In the genomic region with DNA sequence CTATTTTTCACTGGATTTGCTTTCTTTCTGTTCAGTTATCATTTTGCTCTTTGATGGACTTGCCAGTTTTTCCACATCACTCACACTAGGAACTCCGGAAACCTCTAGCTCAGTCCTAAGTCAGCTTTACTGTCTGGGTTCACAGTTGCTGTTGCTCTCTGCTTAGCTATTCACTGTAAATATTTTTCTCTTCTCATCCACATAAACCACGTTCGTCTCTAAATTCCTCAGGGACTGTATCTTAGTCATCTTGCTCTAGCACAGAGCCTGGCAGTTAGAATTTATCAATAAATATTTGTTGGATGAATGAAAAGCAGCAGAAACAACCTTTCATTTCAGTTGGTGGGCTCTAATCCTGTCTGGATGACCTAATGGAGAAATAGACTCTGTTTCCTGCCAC, we compare ENCODE assay signal across 33 cellular contexts.
"Had no signal": no experiment of that assay in that cellular context is flagged by ENCODE, and none has a peak within 500 bp of the region (broad histone marks: within the 10 kb centered on the region; RNA-seq: fewer than 3 reads in every experiment).

No MANE protein-coding gene starts in this region.

- H3K9me3 ChIP-seq: adrenal gland, body of pancreas, breast epithelium, colonic mucosa, esophagus squamous epithelium had no signal

- H3K36me3 ChIP-seq: adrenal gland, breast epithelium, cardiac muscle cell, colonic mucosa, esophagus squamous epithelium, WERI-Rb-1 had no signal

- H3K27ac ChIP-seq: adrenal gland, body of pancreas, breast epithelium, cardiac muscle cell, colonic mucosa, epithelial cell of prostate, esophagus squamous epithelium, WERI-Rb-1 had no signal

- H3K4me1 Mint-ChIP-seq: activated B cell treated with CpG ODN at 0.5 μM for 24 hours; activated naive CD4-positive, alpha-beta T cell treated with anti-CD3 and anti-CD28 coated beads, Interleukin-2, amount 50 U/mL, for 24 hours; activated naive CD8-positive, alpha-beta T cell treated with anti-CD3 and anti-CD28 coated beads for 36 hours; activated naive CD8-positive, alpha-beta T cell treated with anti-CD3 and anti-CD28 coated beads, Interleukin-2, amount 50 U/mL, for 24 hours; T-helper 17 cell had no signal

- DNase-seq: activated B cell treated with CpG ODN at 0.5 μM for 24 hours; activated CD4-positive, alpha-beta T cell treated with anti-CD3 and anti-CD28 coated beads for 48 hours; activated CD4-positive, alpha-beta T cell treated with anti-CD3 and anti-CD28 coated beads, Interleukin-2, amount 50 U/mL, for 1 hour; activated CD4-positive, alpha-beta T cell treated with anti-CD3 and anti-CD28 coated beads, Interleukin-2, amount 50 U/mL, for 48 hours; activated CD8-positive, alpha-beta memory T cell treated with anti-CD3 and anti-CD28 coated beads for 24 hours; activated CD8-positive, alpha-beta T cell treated with anti-CD3 and anti-CD28 coated beads for 36 hours; activated effector memory CD4-positive, alpha-beta T cell treated with anti-CD3 and anti-CD28 coated beads, Interleukin-2, amount 50 U/mL, for 16 hours; activated naive CD4-positive, alpha-beta T cell treated with anti-CD3 and anti-CD28 coated beads for 36 hours; activated naive CD8-positive, alpha-beta T cell treated with anti-CD3 and anti-CD28 coated beads for 36 hours; activated naive CD8-positive, alpha-beta T cell treated with anti-CD3 and anti-CD28 coated beads, Interleukin-2, amount 50 U/mL, for 24 hours; activated T-cell treated with anti-CD3 and anti-CD28 coated beads, Interleukin-2, amount 50 U/mL, for 4 hours; adrenal gland; amygdala; aorta; body of pancreas; central memory CD4-positive, alpha-beta T cell; cerebellar nuclear complex; colonic mucosa; effector CD8-positive, alpha-beta T cell; esophagus squamous epithelium; foreskin fibroblast; head of caudate nucleus; T-helper 17 cell; T1000; WERI-Rb-1 had no signal

- ATAC-seq: activated CD4-positive, CD25-positive, alpha-beta regulatory T cell treated with anti-CD3 and anti-CD28 coated beads, Interleukin-2, amount 50 U/mL, for 24 hours; activated CD8-positive, alpha-beta T cell treated with anti-CD3 and anti-CD28 coated beads for 36 hours; activated naive CD8-positive, alpha-beta T cell treated with anti-CD3 and anti-CD28 coated beads, Interleukin-2, amount 50 U/mL, for 24 hours; activated T-cell treated with anti-CD3 and anti-CD28 coated beads, Interleukin-2, amount 50 U/mL, for 4 hours; body of pancreas; T-helper 17 cell had no signal

- H3K27me3 ChIP-seq: adrenal gland, body of pancreas, breast epithelium, cardiac muscle cell, colonic mucosa, esophagus squamous epithelium had no signal

- H3K9me3 Mint-ChIP-seq: activated B cell treated with CpG ODN at 0.5 μM for 24 hours; activated CD8-positive, alpha-beta T cell treated with anti-CD3 and anti-CD28 coated beads for 36 hours; activated naive CD4-positive, alpha-beta T cell treated with anti-CD3 and anti-CD28 coated beads for 36 hours; activated naive CD4-positive, alpha-beta T cell treated with anti-CD3 and anti-CD28 coated beads, Interleukin-2, amount 50 U/mL, for 24 hours; activated naive CD8-positive, alpha-beta T cell treated with anti-CD3 and anti-CD28 coated beads for 36 hours; activated naive CD8-positive, alpha-beta T cell treated with anti-CD3 and anti-CD28 coated beads, Interleukin-2, amount 50 U/mL, for 24 hours; activated T-cell treated with anti-CD3 and anti-CD28 coated beads, Interleukin-2, amount 50 U/mL, for 4 hours; activated T-helper 1 cell treated with anti-CD3 and anti-CD28 coated beads, Interleukin-12 subunit alpha, Interleukin-12 subunit beta, Interleukin-2, Interleukin-4 antibody, amounts not matched to agents 30 ng/mL and 10 ng/mL and 1 ng/mL, durations not matched to agents 14 hours and 24 hours and 36 hours; activated T-helper 2 cell treated with anti-CD3 and anti-CD28 coated beads, Interferon-gamma antibody, Interleukin-2, Interleukin-4, amounts not matched to agents 10 μg/mL and 5 μg/mL and 100 μg/mL, durations not matched to agents 14 hours and 24 hours and 36 hours; T-helper 2 cell treated with Interferon-gamma antibody and Interleukin-4, amounts not matched to agents 5 μg/mL and 100 μg/mL, for 36 hours had no signal

- H3K4me1 ChIP-seq: adrenal gland, body of pancreas, breast epithelium, colonic mucosa, esophagus squamous epithelium had no signal

- H3K4me3 Mint-ChIP-seq: activated B cell treated with CpG ODN at 0.5 μM for 24 hours; activated CD8-positive, alpha-beta T cell treated with anti-CD3 and anti-CD28 coated beads for 36 hours; activated naive CD4-positive, alpha-beta T cell treated with anti-CD3 and anti-CD28 coated beads for 36 hours; activated naive CD4-positive, alpha-beta T cell treated with anti-CD3 and anti-CD28 coated beads, Interleukin-2, amount 50 U/mL, for 24 hours; activated naive CD8-positive, alpha-beta T cell treated with anti-CD3 and anti-CD28 coated beads for 36 hours; activated naive CD8-positive, alpha-beta T cell treated with anti-CD3 and anti-CD28 coated beads, Interleukin-2, amount 50 U/mL, for 24 hours; activated T-cell treated with anti-CD3 and anti-CD28 coated beads, Interleukin-2, amount 50 U/mL, for 4 hours; activated T-helper 1 cell treated with anti-CD3 and anti-CD28 coated beads, Interleukin-12 subunit alpha, Interleukin-12 subunit beta, Interleukin-2, Interleukin-4 antibody, amounts not matched to agents 30 ng/mL and 10 ng/mL and 1 ng/mL, durations not matched to agents 14 hours and 24 hours and 36 hours; T-helper 17 cell; T-helper 2 cell treated with Interferon-gamma antibody and Interleukin-4, amounts not matched to agents 5 μg/mL and 100 μg/mL, for 36 hours had no signal

- H3K36me3 Mint-ChIP-seq: activated naive CD4-positive, alpha-beta T cell treated with anti-CD3 and anti-CD28 coated beads, Interleukin-2, amount 50 U/mL, for 24 hours; activated naive CD8-positive, alpha-beta T cell treated with anti-CD3 and anti-CD28 coated beads for 36 hours had no signal

- H3K27me3 Mint-ChIP-seq: activated B cell treated with CpG ODN at 0.5 μM for 24 hours; activated CD8-positive, alpha-beta T cell treated with anti-CD3 and anti-CD28 coated beads for 36 hours; activated naive CD4-positive, alpha-beta T cell treated with anti-CD3 and anti-CD28 coated beads, Interleukin-2, amount 50 U/mL, for 24 hours; activated naive CD8-positive, alpha-beta T cell treated with anti-CD3 and anti-CD28 coated beads for 36 hours; activated naive CD8-positive, alpha-beta T cell treated with anti-CD3 and anti-CD28 coated beads, Interleukin-2, amount 50 U/mL, for 24 hours; T-helper 17 cell had no signal

- H3K27ac Mint-ChIP-seq: activated B cell treated with CpG ODN at 0.5 μM for 24 hours; activated CD8-positive, alpha-beta T cell treated with anti-CD3 and anti-CD28 coated beads for 36 hours; activated naive CD4-positive, alpha-beta T cell treated with anti-CD3 and anti-CD28 coated beads for 36 hours; activated naive CD4-positive, alpha-beta T cell treated with anti-CD3 and anti-CD28 coated beads, Interleukin-2, amount 50 U/mL, for 24 hours; activated naive CD8-positive, alpha-beta T cell treated with anti-CD3 and anti-CD28 coated beads for 36 hours; activated naive CD8-positive, alpha-beta T cell treated with anti-CD3 and anti-CD28 coated beads, Interleukin-2, amount 50 U/mL, for 24 hours; activated T-helper 1 cell treated with anti-CD3 and anti-CD28 coated beads, Interleukin-12 subunit alpha, Interleukin-12 subunit beta, Interleukin-2, Interleukin-4 antibody, amounts not matched to agents 30 ng/mL and 10 ng/mL and 1 ng/mL, durations not matched to agents 14 hours and 24 hours and 36 hours; activated T-helper 2 cell treated with anti-CD3 and anti-CD28 coated beads, Interferon-gamma antibody, Interleukin-2, Interleukin-4, amounts not matched to agents 10 μg/mL and 5 μg/mL and 100 μg/mL, durations not matched to agents 14 hours and 24 hours and 36 hours; T-helper 17 cell; T-helper 2 cell treated with Interferon-gamma antibody and Interleukin-4, amounts not matched to agents 5 μg/mL and 100 μg/mL, for 36 hours had no signal

- H3K4me3 ChIP-seq: adrenal gland, body of pancreas, breast epithelium, cardiac muscle cell, colonic mucosa, esophagus squamous epithelium had no signal
